ENCODE assay signal across 8 cellular contexts in the genomic region with DNA sequence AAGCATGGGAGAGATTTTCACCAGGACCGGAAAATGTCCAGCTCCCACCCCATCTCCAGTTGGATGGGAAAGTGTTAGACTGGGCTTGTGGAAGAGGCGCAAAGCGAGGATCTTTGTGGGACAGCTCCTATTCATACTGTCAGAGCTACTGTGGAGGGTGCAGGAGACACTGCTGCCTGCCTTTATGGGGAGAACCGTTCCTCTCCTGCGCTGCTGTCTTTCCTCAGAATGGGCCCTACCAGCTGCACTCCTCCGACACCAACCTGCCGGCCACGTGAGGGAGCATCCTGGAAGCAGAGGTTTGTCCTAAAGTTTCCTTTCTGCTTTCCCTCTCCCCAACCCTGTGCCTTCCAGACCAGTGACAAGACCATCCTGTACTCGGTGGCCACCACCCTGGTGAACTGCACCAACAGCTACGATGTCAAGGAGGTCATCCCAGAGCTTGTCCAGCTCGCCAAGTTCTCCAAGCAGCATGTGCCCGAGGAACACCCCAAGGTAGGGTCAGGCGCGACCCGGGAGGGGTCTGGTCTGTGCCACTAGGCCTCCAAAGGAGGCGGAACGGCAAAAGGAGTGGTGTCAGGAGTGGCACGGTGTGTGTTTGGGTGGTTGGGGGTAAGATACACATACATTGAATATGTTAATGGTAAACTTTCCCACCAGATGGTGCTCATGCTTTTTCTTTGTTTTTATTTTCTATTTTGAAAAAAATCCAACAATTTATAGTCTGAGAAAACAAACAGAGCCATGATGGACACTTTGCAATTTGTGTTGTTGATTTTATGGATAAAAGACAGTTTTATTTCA. TPM values are rescaled to one million over a fixed set of nuclear protein-coding genes. Genes with fewer than 3 reads are reported as not detected.
DNase-seq lines count a peak whose midpoint lies in the region; ATAC-seq and TF ChIP-seq lines count a peak whose summit lies in the region.

No MANE protein-coding gene starts in this region.

- no peak overlapping the region for H3K4me3 Mint-ChIP-seq in endothelial cell (ENCODE audit: unreplicated experiment)

- H3K36me3 ChIP-seq in left ventricle myocardium inferior, result peaks cover 52% of the 10 kb centered on the region
- peaks cover 0 to 58% (median 0%) of the 10 kb centered on the region in 4 donors for H3K36me3 ChIP-seq in esophagus muscularis mucosa
- H3K36me3 ChIP-seq in tibial artery, result no peaks in the 10 kb centered on the region

- WGBS in esophagus muscularis mucosa, result 77% methylated on average over 18 of the region's 18 CpGs

- H3K4me3 ChIP-seq in left ventricle myocardium inferior (no peak overlapping the region), esophagus muscularis mucosa (no peak overlapping the region), tibial artery (no peak overlapping the region)

- H3K4me1 ChIP-seq in left ventricle myocardium inferior (peaks cover 10% of the 10 kb centered on the region), esophagus muscularis mucosa (no peaks in the 10 kb centered on the region), tibial artery (no peaks in the 10 kb centered on the region)

- TF ChIP-seq POLR2A in esophagus muscularis mucosa (IDR thresholded peaks at IDR 0.05; ENCODE audit: low read depth), result no peak

- H3K36me3 Mint-ChIP-seq in endothelial cell (ENCODE audit: low read depth, unreplicated experiment), result no peaks in the 10 kb centered on the region

- H3K4me1 Mint-ChIP-seq in endothelial cell (ENCODE audit: unreplicated experiment), result no peaks in the 10 kb centered on the region

- TF ChIP-seq CTCF in left ventricle myocardium inferior (IDR thresholded peaks at IDR 0.05; ENCODE audit: borderline replicate concordance), result peak; percentile 42
- TF ChIP-seq CTCF in esophagus muscularis mucosa (IDR thresholded peaks at IDR 0.05), result peak in 2 of 3 experiments; percentile 23 to 32
- peak; percentile 9 to 43 for TF ChIP-seq CTCF in tibial artery (IDR thresholded peaks at IDR 0.05)
- no peak for TF ChIP-seq CTCF in endothelial cell (IDR thresholded peaks at IDR 0.05; ENCODE audit: unreplicated experiment)

- no peaks in the 10 kb centered on the region for H3K27me3 ChIP-seq in left ventricle myocardium inferior (ENCODE audit: low read depth)
- peaks cover 0 to 15% (median 0%) of the 10 kb centered on the region in 4 donors for H3K27me3 ChIP-seq in esophagus muscularis mucosa
- peaks cover 0 to 17% of the 10 kb centered on the region in 2 donors for H3K27me3 ChIP-seq in tibial artery

- peaks cover 3% of the 10 kb centered on the region for H3K27me3 Mint-ChIP-seq in endothelial cell (ENCODE audit: unreplicated experiment)

- H3K27ac Mint-ChIP-seq in endothelial cell (ENCODE audit: unreplicated experiment), result no peak overlapping the region

- H3K9me3 ChIP-seq in left ventricle myocardium inferior (replicated peaks) (no peaks in the 10 kb centered on the region), esophagus muscularis mucosa (no peaks in the 10 kb centered on the region), tibial artery (no peaks in the 10 kb centered on the region)

- ATAC-seq in Right ventricle myocardium inferior, result no peak

- H3K9me3 Mint-ChIP-seq in endothelial cell (ENCODE audit: unreplicated experiment), result no peaks in the 10 kb centered on the region

- DNase-seq in left ventricle myocardium inferior (no peak), Right ventricle myocardium inferior (ENCODE audit: missing footprints) (no peak), T-helper 9 cell (peak; percentile 16), esophagus muscularis mucosa (ENCODE audit: extremely low spot score) (no peak), tibial artery (peak in 1 of 2 donors; percentile 28), cerebellar nuclear complex (lab: John Stamatoyannopoulos, UW) (no peak), endothelial cell (ENCODE audit: low spot score) (no peak), NCI-H146 treated with DMSO at 0.1 percent for 48 hours (lab: John Stamatoyannopoulos, UW; ENCODE audit: unreplicated experiment) (no peak)

- intact Hi-C loops in left ventricle myocardium inferior (cut with micrococcal nuclease), result loop anchor here (10.0 kb wide), 1 partner anchor 364 kb away; a partner anchor contains a TSS
- intact Hi-C loops in Right ventricle myocardium inferior (cut with DNase I), result loop anchor here (2.0 kb wide), 2 partner anchors 142 to 362 kb away; no protein-coding TSS in a partner anchor
- intact Hi-C loops in esophagus muscularis mucosa (cut with DNase I), result loop anchor here (5.0 kb wide), 1 partner anchor 366 kb away; a partner anchor contains a TSS
- intact Hi-C loops in tibial artery (cut with DNase I; ENCODE audit: low total_unique reads), result loop anchor here (10.0 kb wide), 1 partner anchor 364 kb away; a partner anchor contains a TSS

- TF ChIP-seq EP300 in esophagus muscularis mucosa (IDR thresholded peaks at IDR 0.05), result no peak

- H3K27ac ChIP-seq in left ventricle myocardium inferior (replicated peaks), result no peak overlapping the region
- no peak overlapping the region for H3K27ac ChIP-seq in esophagus muscularis mucosa (replicated peaks in 1 of 4)
- H3K27ac ChIP-seq in tibial artery, result no peak overlapping the region

RNA-seq across cellular contexts. Expression of a gene that starts 23.0 kb away (rescaled TPM):
- total RNA-seq in left ventricle myocardium inferior (not detected), Right ventricle myocardium inferior (not detected), esophagus muscularis mucosa (not detected), endothelial cell (ENCODE audit: unreplicated experiment) (not detected)

RNA-seq across cellular contexts. Expression of a gene that starts 23.6 kb away (rescaled TPM):
- total RNA-seq in left ventricle myocardium inferior, result 205 TPM
- total RNA-seq in Right ventricle myocardium inferior, result 223 TPM
- under 1 TPM in 3 of 4 donors, not detected in 1; under 0.01 to 0.23 (median 0.06) TPM for total RNA-seq in esophagus muscularis mucosa
- 1.9 TPM for total RNA-seq in endothelial cell (ENCODE audit: unreplicated experiment)

RNA-seq across cellular contexts. Expression of a gene that starts 29.1 kb away (rescaled TPM):
- total RNA-seq in left ventricle myocardium inferior (4.2 TPM), Right ventricle myocardium inferior (3.1 TPM), esophagus muscularis mucosa (10 to 100 TPM in 3 of 4 donors, 1 to 10 TPM in 1; 9.6 to 16.1 (median 13.8) TPM), endothelial cell (ENCODE audit: unreplicated experiment) (16.7 TPM)

RNA-seq across cellular contexts. Expression of a gene that starts 49.8 kb away (rescaled TPM):
- total RNA-seq in left ventricle myocardium inferior (not detected), Right ventricle myocardium inferior (not detected), esophagus muscularis mucosa (not detected), endothelial cell (ENCODE audit: unreplicated experiment) (not detected)

RNA-seq across cellular contexts. Expression of a gene that starts 51.5 kb away (rescaled TPM):
- 4.6 TPM for total RNA-seq in left ventricle myocardium inferior
- total RNA-seq in Right ventricle myocardium inferior, result 4.8 TPM
- total RNA-seq in esophagus muscularis mucosa, result 10 to 100 TPM in 2 of 4 donors, 1 to 10 TPM in 2; 8.9 to 12.8 (median 10.7) TPM
- 16.3 TPM for total RNA-seq in endothelial cell (ENCODE audit: unreplicated experiment)

Comparison
In these comparisons a context has a peak if more than half of its experiments do, and no peak if none do; other contexts are left out.
1. RNA of a gene that starts 23.6 kb away (total RNA-seq): 223 TPM in Right ventricle myocardium inferior (single experiment) and 205 TPM in left ventricle myocardium inferior (single experiment); 1.9 TPM in endothelial cell (single experiment) and under 0.01 to 0.23 TPM in esophagus muscularis mucosa; every median in the first group is over 10 times any median in the second.